In genomic region chr17:81346090-81346907, GRCh38 we compare ENCODE assay signal across 8 cellular contexts. TPM values are rescaled to one million over a fixed set of nuclear protein-coding genes. Genes with fewer than 3 reads are reported as not detected.
DNase-seq lines count a peak whose midpoint lies in the region; ATAC-seq and TF ChIP-seq lines count a peak whose summit lies in the region.

No MANE protein-coding gene starts in this region.

- peak overlapping the region; percentile 83 to 91 for H3K27ac ChIP-seq in left lung

- peaks cover 10 to 62% of the 10 kb centered on the region in 2 donors for H3K4me1 ChIP-seq in left lung

- no peaks in the 10 kb centered on the region for H3K36me3 ChIP-seq in left lung

- intact Hi-C loops in left lung (cut with DNase I): no loop called here

- peak overlapping the region; percentile 68 for H3K4me3 ChIP-seq in AG09309 (ENCODE audit: control insufficient read depth, low read depth, low read length)
- H3K4me3 ChIP-seq in left lung: peak overlapping the region; percentile 58 to 86

- no peaks in the 10 kb centered on the region for H3K9me3 ChIP-seq in left lung

- ATAC-seq in HG03439 (IDR thresholded peaks at IDR 0.05; ENCODE audit: unreplicated experiment) (peak; percentile 71), left lung (peak; percentile 81)

- TF ChIP-seq CTCF in AG09309 (IDR thresholded peaks at IDR 0.05; ENCODE audit: control insufficient read depth, insufficient read depth, low read depth, low read length, missing control alignments) (no peak), left lung (IDR thresholded peaks at IDR 0.05) (no peak)

- peak; percentile 64 for DNase-seq in AG09309 (ENCODE audit: low read depth)
- DNase-seq in GM19238 (ENCODE audit: insufficient read length, low spot score): peak; percentile 99
- DNase-seq in NCI-H526 (lab: John Stamatoyannopoulos, UW): peak; percentile 96 to 99
- DNase-seq in activated CD4-positive, alpha-beta T cell treated with anti-CD3 and anti-CD28 coated beads, Interleukin-2, amount 50 U/mL, for 1 hour: peak; percentile 95
- peak; percentile 40 for DNase-seq in cortex of kidney (lab: John Stamatoyannopoulos, UW)
- DNase-seq in left lung: peak; percentile 98 to 99
- peak; percentile 97 to 98 for DNase-seq in stimulated activated CD4-positive, alpha-beta T cell treated with anti-CD3 and anti-CD28 coated beads, Interleukin-2, amount 100 ng/mL, for 24 hours

- peaks cover 0 to 65% of the 10 kb centered on the region in 2 donors for H3K27me3 ChIP-seq in left lung

RNA-seq across cellular contexts. Expression of gene BAHCC1, which starts 49.0 kb away (rescaled TPM):
- 10 to 100 TPM; 13.6 to 19.8 TPM for total RNA-seq in left lung

RNA-seq across cellular contexts. Expression of gene SLC38A10, which starts 51.2 kb away (rescaled TPM):
- total RNA-seq in left lung: 100 to 1,000 TPM in 1 of 2 donors, 10 to 100 TPM in 1; 79.9 to 109 TPM

Comparison
In these comparisons a context has a peak if more than half of its experiments do, and no peak if none do; other contexts are left out.
1. Peak in every context shown above with its lines: DNase-seq, ATAC-seq, H3K4me3 ChIP-seq and H3K27ac ChIP-seq.
2. DNase-seq: peak in every context shown above with its lines; median percentile 99 in GM19238; 98 in left lung; 98 in NCI-H526; 98 in stimulated activated CD4-positive, alpha-beta T cell treated with anti-CD3 and anti-CD28 coated beads, Interleukin-2, amount 100 ng/mL, for 24 hours; 95 in activated CD4-positive, alpha-beta T cell treated with anti-CD3 and anti-CD28 coated beads, Interleukin-2, amount 50 U/mL, for 1 hour; 64 in AG09309; 40 in cortex of kidney.